In the genomic region with DNA sequence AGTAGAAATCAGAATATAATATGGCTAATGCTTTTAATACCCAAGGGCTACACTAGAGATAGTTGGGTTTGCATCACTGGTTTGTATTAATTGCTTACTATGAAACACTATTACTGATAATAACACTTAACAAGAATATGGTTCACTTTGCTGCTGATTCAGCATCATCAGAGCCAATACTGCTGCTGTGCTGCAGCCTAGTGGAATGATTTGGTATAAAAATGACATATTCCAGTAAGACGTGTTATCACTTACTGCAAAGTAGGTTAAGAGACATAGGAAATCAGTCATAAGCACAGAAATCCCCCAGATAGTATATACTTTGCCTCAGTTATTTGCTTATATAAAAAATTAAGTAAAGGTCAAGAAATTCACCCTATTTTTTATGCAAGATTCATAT, we compare ENCODE assay signal across 1 cellular context.
TF ChIP-seq lines count a peak whose summit lies in the region.

No MANE protein-coding gene starts in this region.

TF ChIP-seq in GM23338, 12 proteins besides CTCF, POLR2A, EP300 and RAD21 (continued from another document):
- TF ChIP-seq, protein P1, sequence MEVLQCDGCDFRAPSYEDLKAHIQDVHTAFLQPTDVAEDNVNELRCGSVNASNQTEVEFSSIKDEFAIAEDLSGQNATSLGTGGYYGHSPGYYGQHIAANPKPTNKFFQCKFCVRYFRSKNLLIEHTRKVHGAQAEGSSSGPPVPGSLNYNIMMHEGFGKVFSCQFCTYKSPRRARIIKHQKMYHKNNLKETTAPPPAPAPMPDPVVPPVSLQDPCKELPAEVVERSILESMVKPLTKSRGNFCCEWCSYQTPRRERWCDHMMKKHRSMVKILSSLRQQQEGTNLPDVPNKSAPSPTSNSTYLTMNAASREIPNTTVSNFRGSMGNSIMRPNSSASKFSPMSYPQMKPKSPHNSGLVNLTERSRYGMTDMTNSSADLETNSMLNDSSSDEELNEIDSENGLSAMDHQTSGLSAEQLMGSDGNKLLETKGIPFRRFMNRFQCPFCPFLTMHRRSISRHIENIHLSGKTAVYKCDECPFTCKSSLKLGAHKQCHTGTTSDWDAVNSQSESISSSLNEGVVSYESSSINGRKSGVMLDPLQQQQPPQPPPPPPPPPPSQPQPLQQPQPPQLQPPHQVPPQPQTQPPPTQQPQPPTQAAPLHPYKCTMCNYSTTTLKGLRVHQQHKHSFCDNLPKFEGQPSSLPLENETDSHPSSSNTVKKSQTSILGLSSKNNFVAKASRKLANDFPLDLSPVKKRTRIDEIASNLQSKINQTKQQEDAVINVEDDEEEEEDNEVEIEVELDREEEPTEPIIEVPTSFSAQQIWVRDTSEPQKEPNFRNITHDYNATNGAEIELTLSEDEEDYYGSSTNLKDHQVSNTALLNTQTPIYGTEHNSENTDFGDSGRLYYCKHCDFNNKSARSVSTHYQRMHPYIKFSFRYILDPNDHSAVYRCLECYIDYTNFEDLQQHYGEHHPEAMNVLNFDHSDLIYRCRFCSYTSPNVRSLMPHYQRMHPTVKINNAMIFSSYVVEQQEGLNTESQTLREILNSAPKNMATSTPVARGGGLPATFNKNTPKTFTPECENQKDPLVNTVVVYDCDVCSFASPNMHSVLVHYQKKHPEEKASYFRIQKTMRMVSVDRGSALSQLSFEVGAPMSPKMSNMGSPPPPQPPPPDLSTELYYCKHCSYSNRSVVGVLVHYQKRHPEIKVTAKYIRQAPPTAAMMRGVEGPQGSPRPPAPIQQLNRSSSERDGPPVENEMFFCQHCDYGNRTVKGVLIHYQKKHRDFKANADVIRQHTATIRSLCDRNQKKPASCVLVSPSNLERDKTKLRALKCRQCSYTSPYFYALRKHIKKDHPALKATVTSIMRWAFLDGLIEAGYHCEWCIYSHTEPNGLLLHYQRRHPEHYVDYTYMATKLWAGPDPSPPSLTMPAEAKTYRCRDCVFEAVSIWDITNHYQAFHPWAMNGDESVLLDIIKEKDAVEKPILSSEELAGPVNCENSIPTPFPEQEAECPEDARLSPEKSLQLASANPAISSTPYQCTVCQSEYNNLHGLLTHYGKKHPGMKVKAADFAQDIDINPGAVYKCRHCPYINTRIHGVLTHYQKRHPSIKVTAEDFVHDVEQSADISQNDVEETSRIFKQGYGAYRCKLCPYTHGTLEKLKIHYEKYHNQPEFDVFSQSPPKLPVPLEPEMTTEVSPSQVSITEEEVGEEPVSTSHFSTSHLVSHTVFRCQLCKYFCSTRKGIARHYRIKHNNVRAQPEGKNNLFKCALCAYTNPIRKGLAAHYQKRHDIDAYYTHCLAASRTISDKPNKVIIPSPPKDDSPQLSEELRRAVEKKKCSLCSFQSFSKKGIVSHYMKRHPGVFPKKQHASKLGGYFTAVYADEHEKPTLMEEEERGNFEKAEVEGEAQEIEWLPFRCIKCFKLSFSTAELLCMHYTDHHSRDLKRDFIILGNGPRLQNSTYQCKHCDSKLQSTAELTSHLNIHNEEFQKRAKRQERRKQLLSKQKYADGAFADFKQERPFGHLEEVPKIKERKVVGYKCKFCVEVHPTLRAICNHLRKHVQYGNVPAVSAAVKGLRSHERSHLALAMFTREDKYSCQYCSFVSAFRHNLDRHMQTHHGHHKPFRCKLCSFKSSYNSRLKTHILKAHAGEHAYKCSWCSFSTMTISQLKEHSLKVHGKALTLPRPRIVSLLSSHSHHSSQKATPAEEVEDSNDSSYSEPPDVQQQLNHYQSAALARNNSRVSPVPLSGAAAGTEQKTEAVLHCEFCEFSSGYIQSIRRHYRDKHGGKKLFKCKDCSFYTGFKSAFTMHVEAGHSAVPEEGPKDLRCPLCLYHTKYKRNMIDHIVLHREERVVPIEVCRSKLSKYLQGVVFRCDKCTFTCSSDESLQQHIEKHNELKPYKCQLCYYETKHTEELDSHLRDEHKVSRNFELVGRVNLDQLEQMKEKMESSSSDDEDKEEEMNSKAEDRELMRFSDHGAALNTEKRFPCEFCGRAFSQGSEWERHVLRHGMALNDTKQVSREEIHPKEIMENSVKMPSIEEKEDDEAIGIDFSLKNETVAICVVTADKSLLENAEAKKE (CRISPR knock-in tag; IDR thresholded peaks at IDR 0.05): no peak
- TF ChIP-seq, protein P2, sequence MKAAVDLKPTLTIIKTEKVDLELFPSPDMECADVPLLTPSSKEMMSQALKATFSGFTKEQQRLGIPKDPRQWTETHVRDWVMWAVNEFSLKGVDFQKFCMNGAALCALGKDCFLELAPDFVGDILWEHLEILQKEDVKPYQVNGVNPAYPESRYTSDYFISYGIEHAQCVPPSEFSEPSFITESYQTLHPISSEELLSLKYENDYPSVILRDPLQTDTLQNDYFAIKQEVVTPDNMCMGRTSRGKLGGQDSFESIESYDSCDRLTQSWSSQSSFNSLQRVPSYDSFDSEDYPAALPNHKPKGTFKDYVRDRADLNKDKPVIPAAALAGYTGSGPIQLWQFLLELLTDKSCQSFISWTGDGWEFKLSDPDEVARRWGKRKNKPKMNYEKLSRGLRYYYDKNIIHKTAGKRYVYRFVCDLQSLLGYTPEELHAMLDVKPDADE (IDR thresholded peaks at IDR 0.05): no peak
- TF ChIP-seq ZNF331 (CRISPR knock-in tag; IDR thresholded peaks at IDR 0.05; ENCODE audit: low read depth): no peak
- TF ChIP-seq, protein P3, sequence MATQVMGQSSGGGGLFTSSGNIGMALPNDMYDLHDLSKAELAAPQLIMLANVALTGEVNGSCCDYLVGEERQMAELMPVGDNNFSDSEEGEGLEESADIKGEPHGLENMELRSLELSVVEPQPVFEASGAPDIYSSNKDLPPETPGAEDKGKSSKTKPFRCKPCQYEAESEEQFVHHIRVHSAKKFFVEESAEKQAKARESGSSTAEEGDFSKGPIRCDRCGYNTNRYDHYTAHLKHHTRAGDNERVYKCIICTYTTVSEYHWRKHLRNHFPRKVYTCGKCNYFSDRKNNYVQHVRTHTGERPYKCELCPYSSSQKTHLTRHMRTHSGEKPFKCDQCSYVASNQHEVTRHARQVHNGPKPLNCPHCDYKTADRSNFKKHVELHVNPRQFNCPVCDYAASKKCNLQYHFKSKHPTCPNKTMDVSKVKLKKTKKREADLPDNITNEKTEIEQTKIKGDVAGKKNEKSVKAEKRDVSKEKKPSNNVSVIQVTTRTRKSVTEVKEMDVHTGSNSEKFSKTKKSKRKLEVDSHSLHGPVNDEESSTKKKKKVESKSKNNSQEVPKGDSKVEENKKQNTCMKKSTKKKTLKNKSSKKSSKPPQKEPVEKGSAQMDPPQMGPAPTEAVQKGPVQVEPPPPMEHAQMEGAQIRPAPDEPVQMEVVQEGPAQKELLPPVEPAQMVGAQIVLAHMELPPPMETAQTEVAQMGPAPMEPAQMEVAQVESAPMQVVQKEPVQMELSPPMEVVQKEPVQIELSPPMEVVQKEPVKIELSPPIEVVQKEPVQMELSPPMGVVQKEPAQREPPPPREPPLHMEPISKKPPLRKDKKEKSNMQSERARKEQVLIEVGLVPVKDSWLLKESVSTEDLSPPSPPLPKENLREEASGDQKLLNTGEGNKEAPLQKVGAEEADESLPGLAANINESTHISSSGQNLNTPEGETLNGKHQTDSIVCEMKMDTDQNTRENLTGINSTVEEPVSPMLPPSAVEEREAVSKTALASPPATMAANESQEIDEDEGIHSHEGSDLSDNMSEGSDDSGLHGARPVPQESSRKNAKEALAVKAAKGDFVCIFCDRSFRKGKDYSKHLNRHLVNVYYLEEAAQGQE (IDR thresholded peaks at IDR 0.05; ENCODE audit: unreplicated experiment): no peak
- no peak for TF ChIP-seq EZH2 (IDR thresholded peaks at IDR 0.05; ENCODE audit: low read depth, unreplicated experiment)
- TF ChIP-seq ZNF114 (CRISPR knock-in tag; IDR thresholded peaks at IDR 0.05): no peak
- no peak for TF ChIP-seq STAT1 (IDR thresholded peaks at IDR 0.05; ENCODE audit: unreplicated experiment)
- no peak for TF ChIP-seq POLR2AphosphoS5 (IDR thresholded peaks at IDR 0.05; ENCODE audit: low read depth)
- TF ChIP-seq CREB1 (CRISPR knock-in tag; IDR thresholded peaks at IDR 0.05; ENCODE audit: low read depth): no peak
- TF ChIP-seq EZH2phosphoT487 (IDR thresholded peaks at IDR 0.05; ENCODE audit: unreplicated experiment): no peak
- TF ChIP-seq NANOG (IDR thresholded peaks at IDR 0.05; ENCODE audit: borderline replicate concordance): no peak
